21 cellular contexts compared by ENCODE assay signal in the genomic region with DNA sequence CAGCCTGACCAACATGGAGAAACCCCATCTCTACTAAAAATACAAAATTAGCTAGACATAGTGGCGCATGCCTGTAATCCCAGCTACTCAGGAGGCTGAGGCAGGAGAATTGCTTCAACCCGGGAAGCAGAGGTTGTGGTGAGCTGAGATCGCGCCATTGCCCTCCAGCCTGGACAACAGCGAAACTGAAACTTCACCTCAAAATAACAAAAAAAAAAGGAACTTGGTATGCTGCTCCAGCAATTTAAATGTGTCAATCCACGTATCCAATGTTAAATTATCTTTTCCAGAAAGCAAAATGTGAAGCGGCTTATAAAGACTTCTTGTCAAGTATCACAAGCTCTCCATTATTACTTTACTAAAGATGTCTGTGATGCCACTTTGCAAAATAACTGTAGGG. TPM values are rescaled to one million over a fixed set of nuclear protein-coding genes. Genes with fewer than 3 reads are reported as not detected.
A peak's percentile ranks its signal among the peaks of the same experiment; 100 is the strongest.
DNase-seq lines count a peak whose midpoint lies in the region; ATAC-seq, FAIRE-seq and TF ChIP-seq lines count a peak whose summit lies in the region.
"Had no signal": no experiment of that assay in that cellular context is flagged by ENCODE, and none has a peak within 500 bp of the region (broad histone marks: within the 10 kb centered on the region; RNA-seq: fewer than 3 reads in every experiment).

No MANE protein-coding gene starts in this region.

- no peak overlapping the region for H3K4me3 ChIP-seq in BLaER1 treated with 17β-estradiol and CSF1 and Interleukin-3, amounts not matched to agents 10 nM and 100 nM
- no peak overlapping the region for H3K4me3 ChIP-seq in MM.1S (ENCODE audit: low read length)
- H3K4me3 ChIP-seq: GM23248, K562 had no signal

- no peaks in the 10 kb centered on the region for H3K9me3 ChIP-seq in BLaER1 treated with 17β-estradiol and CSF1 and Interleukin-3, amounts not matched to agents 10 nM and 100 nM (replicated peaks in 1 of 11)
- no peaks in the 10 kb centered on the region for H3K9me3 ChIP-seq in MM.1S (replicated peaks; ENCODE audit: insufficient read depth, low read length)

- intact Hi-C loops in natural killer cell (cut with micrococcal nuclease): no loop called here

- H3K4me2 ChIP-seq in BLaER1 treated with 17β-estradiol and CSF1 and Interleukin-3, amounts not matched to agents 10 nM and 100 nM: peak overlapping the region in 7 of 11 experiments; percentile 15 to 64 (median 38); a peak in 12 of 22 replicates
- peak overlapping the region; percentile 58 for H3K4me2 ChIP-seq in MM.1S (ENCODE audit: low read depth, low read length)

- H3K4me3 Mint-ChIP-seq in natural killer cell: no peak overlapping the region
- H3K4me3 Mint-ChIP-seq: H9; HFFc6; T-helper 1 cell treated with Interleukin-12 subunit alpha and Interleukin-12 subunit beta and Interleukin-4 antibody, amounts not matched to agents 30 μg/mL and 1 μg/mL, for 36 hours had no signal

- no peaks in the 10 kb centered on the region for H3K27me3 Mint-ChIP-seq in natural killer cell (ENCODE audit: low read depth in 2 of 2)

- no peaks in the 10 kb centered on the region for H3K9me2 ChIP-seq in MM.1S (replicated peaks; ENCODE audit: insufficient read depth, low read length)

- no peak for ATAC-seq in natural killer cell
- ATAC-seq: K562 had no signal

- H3K4me1 ChIP-seq in BLaER1 treated with 17β-estradiol and CSF1 and Interleukin-3, amounts not matched to agents 10 nM and 100 nM: peaks cover 7 to 29% (median 13%) of the 10 kb centered on the region in 10 experiments; a peak in 18 of 20 replicates
- peaks cover 16% of the 10 kb centered on the region for H3K4me1 ChIP-seq in MM.1S (ENCODE audit: low read length)

- H3K36me3 ChIP-seq in BLaER1 treated with 17β-estradiol and CSF1 and Interleukin-3, amounts not matched to agents 10 nM and 100 nM: no peaks in the 10 kb centered on the region
- H3K36me3 ChIP-seq in MM.1S (replicated peaks; ENCODE audit: insufficient read depth, low read length): no peaks in the 10 kb centered on the region

- no peaks in the 10 kb centered on the region for H3K27me3 ChIP-seq in BLaER1 treated with 17β-estradiol and CSF1 and Interleukin-3, amounts not matched to agents 10 nM and 100 nM
- no peaks in the 10 kb centered on the region for H3K27me3 ChIP-seq in MM.1S (replicated peaks; ENCODE audit: insufficient read depth, low read length)

- no peak overlapping the region for H3K9ac ChIP-seq in BLaER1 treated with 17β-estradiol and CSF1 and Interleukin-3, amounts not matched to agents 10 nM and 100 nM
- no peak overlapping the region for H3K9ac ChIP-seq in MM.1S (ENCODE audit: low read length)
- H3K9ac ChIP-seq: GM23248 had no signal

- TF ChIP-seq CTCF in MM.1S (IDR thresholded peaks at IDR 0.05; ENCODE audit: low read length) (no peak), natural killer cell (IDR thresholded peaks at IDR 0.05) (no peak)

- peaks cover 6 to 11% of the 10 kb centered on the region in 2 donors for H3K4me1 Mint-ChIP-seq in natural killer cell

- H3K9me3 Mint-ChIP-seq in natural killer cell: no peaks in the 10 kb centered on the region
- H3K9me3 Mint-ChIP-seq: H9; HFFc6; T-helper 1 cell treated with Interleukin-12 subunit alpha and Interleukin-12 subunit beta and Interleukin-4 antibody, amounts not matched to agents 30 μg/mL and 1 μg/mL, for 36 hours had no signal

- H3K27ac ChIP-seq in BLaER1 treated with 17β-estradiol and CSF1 and Interleukin-3, amounts not matched to agents 10 nM and 100 nM: peak overlapping the region in 4 of 11 experiments; percentile 0 to 7 (median 4); a peak in 1 of 22 replicates
- peak overlapping the region; percentile 13; the same call in 1 of the 2 replicates for H3K27ac ChIP-seq in MM.1S (ENCODE audit: low read length)
- H3K27ac ChIP-seq: C4-2B, GM23248 had no signal

- H3F3A ChIP-seq in MM.1S (ENCODE audit: insufficient read depth, low read length): peaks cover 6% of the 10 kb centered on the region; the same call in 1 of the 2 replicates

- H2AFZ ChIP-seq in MM.1S (ENCODE audit: low read length): no peak overlapping the region
- H2AFZ ChIP-seq: GM23248 had no signal

- no peaks in the 10 kb centered on the region for H3K36me3 Mint-ChIP-seq in natural killer cell

- FAIRE-seq in HTR-8/SVneo (lab: Jason Lieb, UNC) (no peak), RCC 7860 (lab: Jason Lieb, UNC) (no peak)
- FAIRE-seq: K562 had no signal

- no peak overlapping the region for H3K27ac Mint-ChIP-seq in natural killer cell
- H3K27ac Mint-ChIP-seq: H9; HFFc6; T-helper 1 cell treated with Interleukin-12 subunit alpha and Interleukin-12 subunit beta and Interleukin-4 antibody, amounts not matched to agents 30 μg/mL and 1 μg/mL, for 36 hours had no signal

- peak; percentile 27 for DNase-seq in MM.1S
- DNase-seq in NOMO-1 treated with DMSO at 0.1 percent for 48 hours (lab: John Stamatoyannopoulos, UW; ENCODE audit: unreplicated experiment): peak; percentile 46
- peak; percentile 3 for DNase-seq in globus pallidus (ENCODE audit: low spot score)
- DNase-seq in natural killer cell: no peak
- no peak for DNase-seq in HTR-8/SVneo (ENCODE audit: insufficient read length, low spot score)
- DNase-seq in SHP77 treated with DMSO at 0.1 percent for 48 hours (lab: John Stamatoyannopoulos, UW): no peak
- DNase-seq in RCC 7860 (ENCODE audit: low spot score): no peak
- DNase-seq: 8988T, EL, GF-D8, GM23248, H9, HFFc6, NCI-H187, NCI-H446, NCI-H526 treated with DMSO at 0.1 percent for 48 hours, Right ventricle myocardium superior had no signal

- no peaks in the 10 kb centered on the region for H3K79me2 ChIP-seq in MM.1S (ENCODE audit: low read length)

- no peaks in the 10 kb centered on the region for H4K20me1 ChIP-seq in BLaER1 treated with 17β-estradiol and CSF1 and Interleukin-3, amounts not matched to agents 10 nM and 100 nM
- H4K20me1 ChIP-seq in MM.1S (ENCODE audit: insufficient read depth, low read length): no peaks in the 10 kb centered on the region

RNA-seq across cellular contexts. Expression of a gene that starts 9.9 kb away (rescaled TPM):
- 100 to 1,000 TPM; 193 to 212 (median 212) TPM for total RNA-seq in natural killer cell

Comparison
In these comparisons a context has a peak if more than half of its experiments do, and no peak if none do; other contexts are left out.
1. DNase-seq: peak in MM.1S (single experiment), NOMO-1 treated with DMSO at 0.1 percent for 48 hours (single experiment) and globus pallidus (single experiment); none in natural killer cell (single experiment), HTR-8/SVneo (single experiment), SHP77 treated with DMSO at 0.1 percent for 48 hours (single experiment) and RCC 7860 (single experiment).